ENCODE assay signal across 8 cellular contexts in the genomic region with DNA sequence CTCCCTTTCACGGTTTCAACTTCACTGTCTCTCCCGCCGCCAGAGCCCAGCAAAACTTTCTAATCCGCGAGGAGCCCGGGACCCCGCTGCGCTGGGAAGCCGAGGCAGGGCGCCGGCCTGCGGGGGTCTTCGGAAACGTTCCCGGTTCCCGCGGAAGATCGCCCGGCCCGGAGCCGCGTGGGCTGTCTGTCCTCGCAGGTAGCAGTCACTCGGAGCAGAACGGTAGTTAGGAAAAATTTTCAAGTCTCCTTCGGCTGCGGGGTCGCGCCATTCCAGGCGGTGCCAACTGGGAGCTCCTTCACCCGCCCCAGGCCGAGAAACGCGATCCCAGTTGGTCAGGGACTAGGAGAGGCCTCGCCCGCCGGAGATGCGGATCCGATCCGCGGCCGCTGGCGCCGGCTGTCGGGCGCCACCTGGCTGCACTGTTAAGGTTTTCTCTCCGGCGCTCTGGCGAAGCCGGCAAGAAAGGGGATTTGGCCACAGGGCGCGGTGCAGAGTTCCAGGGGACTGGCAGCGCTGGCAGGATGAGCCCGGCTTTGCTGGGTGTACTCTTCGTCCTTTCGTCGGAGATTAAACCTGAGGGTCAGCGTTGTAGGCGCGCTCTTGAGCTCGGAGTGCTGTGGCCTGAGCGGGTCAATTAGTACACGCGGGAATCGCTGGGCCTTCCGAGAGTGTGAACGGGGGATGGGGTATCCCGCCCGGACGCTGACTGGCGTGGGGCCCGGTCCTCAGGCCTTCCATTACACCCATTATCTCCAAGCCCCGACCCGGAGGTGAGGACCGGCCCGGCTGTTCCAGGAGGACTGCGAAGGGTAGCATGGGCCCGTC.
DNase-seq lines count a peak whose midpoint lies in the region; ATAC-seq and TF ChIP-seq lines count a peak whose summit lies in the region.

No MANE protein-coding gene starts in this region.

- H3K4me3 ChIP-seq in GM12875 (ENCODE audit: low read depth, low read length) (no peak overlapping the region), SK-N-SH (ENCODE audit: low read depth in 2 of 2, low read length in 1 of 2) (peak overlapping the region; percentile 49 to 60; a peak in 3 of 4 replicates), neuronal stem cell (ENCODE audit: low read length in 2 of 2) (peak overlapping the region; percentile 36 to 74), stomach (peak overlapping the region; percentile 51 to 58 (median 52))

- peak overlapping the region; percentile 77 for H3K18ac ChIP-seq in neuronal stem cell (ENCODE audit: low read length)

- H3K4me1 ChIP-seq in SK-N-SH (ENCODE audit: control insufficient read depth in 1 of 2, insufficient read depth in 2 of 2, low read depth in 1 of 2, low read length in 1 of 2) (no peaks in the 10 kb centered on the region; a peak in 1 of 4 replicates), neuronal stem cell (ENCODE audit: control insufficient read depth in 2 of 2, insufficient read depth in 1 of 2, low read depth in 1 of 2, low read length in 2 of 2) (peaks cover 0 to 2% of the 10 kb centered on the region in 2 donors), stomach (peaks cover 0 to 24% (median 20%) of the 10 kb centered on the region in 4 donors)

- H3K9me3 Mint-ChIP-seq in activated naive CD4-positive, alpha-beta T cell treated with anti-CD3 and anti-CD28 coated beads, Interleukin-2, amount 50 U/mL, for 24 hours: no peaks in the 10 kb centered on the region

- H3K4me3 Mint-ChIP-seq in activated naive CD4-positive, alpha-beta T cell treated with anti-CD3 and anti-CD28 coated beads, Interleukin-2, amount 50 U/mL, for 24 hours: peak overlapping the region; percentile 61

- intact Hi-C loops in stomach (cut with DNase I; ENCODE audit: low total_unique reads): no loop called here

- H4K8ac ChIP-seq in neuronal stem cell (ENCODE audit: low read depth, low read length): no peak overlapping the region

- H3F3A ChIP-seq in SK-N-SH (replicated peaks; ENCODE audit: insufficient read depth): no peaks in the 10 kb centered on the region

- H3K9me2 ChIP-seq in SK-N-SH: no peaks in the 10 kb centered on the region

- peaks cover 14% of the 10 kb centered on the region for H3K4me1 Mint-ChIP-seq in activated naive CD4-positive, alpha-beta T cell treated with anti-CD3 and anti-CD28 coated beads, Interleukin-2, amount 50 U/mL, for 24 hours

- WGBS in SK-N-SH (ENCODE audit: low lambda C conversion rate): 26% methylated on average over 53 of the region's 78 CpGs
- WGBS in neuronal stem cell (ENCODE audit: extremely low coverage in 2 of 2, insufficient read length in 2 of 2, insufficient replicate concordance in 1 of 2), 2 donors: no CpG with 5 or more reads among the region's 78 CpGs
- 4 to 7% (median 6%) methylated on average over 47 to 78 of the region's 78 CpGs for whole genome bisulfite sequencing in stomach, 5 donors

- TF ChIP-seq RAD21 in Ishikawa (IDR thresholded peaks at IDR 0.05; ENCODE audit: low read depth): peak; percentile 70
- TF ChIP-seq RAD21 in SK-N-SH (IDR thresholded peaks at IDR 0.05; ENCODE audit: low read length): peak; percentile 75

- H2AFZ ChIP-seq in SK-N-SH (ENCODE audit: low read depth) (peak overlapping the region; percentile 81), neuronal stem cell (ENCODE audit: low read length) (peak overlapping the region; percentile 92)

- H2BK15ac ChIP-seq in neuronal stem cell (ENCODE audit: low read length): no peak overlapping the region

- TF ChIP-seq CTCF in GM12875 (IDR thresholded peaks at IDR 0.05; ENCODE audit: borderline replicate concordance, insufficient read depth, low read depth, low read length) (peak; percentile 72), SK-N-SH (IDR thresholded peaks at IDR 0.05) (peak; percentile 63), stomach (IDR thresholded peaks at IDR 0.05) (peak in 5 of 7 experiments; percentile 27 to 84 (median 65))

- no peak overlapping the region for H4K91ac ChIP-seq in neuronal stem cell (ENCODE audit: low read depth, low read length, poor library complexity)

- POLR2A ChIA-PET in SK-N-SH (lab: Yijun Ruan, JAX): no interaction called here

- H4K20me1 ChIP-seq in SK-N-SH (ENCODE audit: insufficient read depth): no peaks in the 10 kb centered on the region

- H3K79me1 ChIP-seq in neuronal stem cell (ENCODE audit: low read depth, low read length): no peaks in the 10 kb centered on the region

- H3K36me3 ChIP-seq in SK-N-SH (replicated peaks in 1 of 2; ENCODE audit: control insufficient read depth in 1 of 2, insufficient read depth in 2 of 2, low read length in 1 of 2): no peaks in the 10 kb centered on the region
- H3K36me3 ChIP-seq in neuronal stem cell (replicated peaks in 1 of 2; ENCODE audit: control insufficient read depth in 2 of 2, insufficient read depth in 2 of 2, low read length in 2 of 2): no peaks in the 10 kb centered on the region
- no peaks in the 10 kb centered on the region for H3K36me3 ChIP-seq in stomach

- H3K9ac ChIP-seq in SK-N-SH (no peak overlapping the region), neuronal stem cell (ENCODE audit: low read depth, low read length, poor library complexity) (no peak overlapping the region)

- H2BK5ac ChIP-seq in neuronal stem cell (ENCODE audit: low read length): no peak overlapping the region

- H3K9me3 ChIP-seq in SK-N-SH (no peaks in the 10 kb centered on the region), neuronal stem cell (replicated peaks in 1 of 2; ENCODE audit: control insufficient read depth in 2 of 2, insufficient read depth in 1 of 2, low read depth in 1 of 2, low read length in 2 of 2) (no peaks in the 10 kb centered on the region), stomach (no peaks in the 10 kb centered on the region)

- H3K27me3 Mint-ChIP-seq in activated naive CD4-positive, alpha-beta T cell treated with anti-CD3 and anti-CD28 coated beads, Interleukin-2, amount 50 U/mL, for 24 hours: peaks cover 16% of the 10 kb centered on the region

- H3K23ac ChIP-seq in neuronal stem cell (ENCODE audit: low read depth, low read length, poor library complexity): peak overlapping the region; percentile 5

- peak overlapping the region; percentile 72 for H3K4me2 ChIP-seq in SK-N-SH
- peak overlapping the region; percentile 88 for H3K4me2 ChIP-seq in neuronal stem cell (ENCODE audit: insufficient read depth, low read length, poor library complexity, severe bottlenecking)

- no peaks in the 10 kb centered on the region for H3K79me2 ChIP-seq in SK-N-SH (ENCODE audit: insufficient read depth)

- DNase-seq in SK-N-SH: peak; percentile 89
- peak; percentile 72 for DNase-seq in globus pallidus (ENCODE audit: low spot score)
- peak; percentile 75 for DNase-seq in neuronal stem cell (ENCODE audit: low spot score)
- DNase-seq in stomach: peak; percentile 86

- TF ChIP-seq POLR2A in stomach (IDR thresholded peaks at IDR 0.05): no peak

- H2AK5ac ChIP-seq in neuronal stem cell (ENCODE audit: low read depth, low read length): peak overlapping the region; percentile 24

- H3K14ac ChIP-seq in neuronal stem cell (ENCODE audit: low read length): no peak overlapping the region

- H2BK12ac ChIP-seq in neuronal stem cell (ENCODE audit: low read length): no peak overlapping the region

- H3K27ac ChIP-seq in SK-N-SH (ENCODE audit: low read depth in 2 of 2, low read length in 1 of 2) (no peak overlapping the region), neuronal stem cell (replicated peaks; ENCODE audit: low read length) (no peak overlapping the region), stomach (peak overlapping the region in 4 of 5 donors; percentile 22 to 81 (median 50))

- H3K4ac ChIP-seq in neuronal stem cell (ENCODE audit: low read length): no peak overlapping the region

- H3K36me3 Mint-ChIP-seq in activated naive CD4-positive, alpha-beta T cell treated with anti-CD3 and anti-CD28 coated beads, Interleukin-2, amount 50 U/mL, for 24 hours: no peaks in the 10 kb centered on the region

- TF ChIP-seq EP300 in Ishikawa (IDR thresholded peaks at IDR 0.05; ENCODE audit: borderline replicate concordance) (no peak), SK-N-SH (IDR thresholded peaks at IDR 0.05; ENCODE audit: borderline replicate concordance in 1 of 2, low read depth in 1 of 2, low read length in 1 of 2) (no peak), stomach (IDR thresholded peaks at IDR 0.05) (no peak)

- no peaks in the 10 kb centered on the region for H3K27me3 ChIP-seq in SK-N-SH (ENCODE audit: insufficient read depth)
- peaks cover 0 to 21% (median 14%) of the 10 kb centered on the region in 3 experiments for H3K27me3 ChIP-seq in neuronal stem cell (ENCODE audit: control insufficient read depth in 3 of 3, insufficient read depth in 3 of 3, low read depth in 1 of 3, low read length in 3 of 3)
- H3K27me3 ChIP-seq in stomach: peaks cover 0 to 6% (median 0%) of the 10 kb centered on the region in 3 donors

- CTCF ChIA-PET in SK-N-SH (lab: Yijun Ruan, JAX): interaction anchor here (0.6 to 7.2 kb wide), 44 partner anchors 9 to 472 kb away, joined by 3 to 140 read pairs (median 4); a partner anchor contains a TSS

- ATAC-seq in HG03520 (IDR thresholded peaks at IDR 0.05; ENCODE audit: unreplicated experiment): no peak

- H3K27ac Mint-ChIP-seq in activated naive CD4-positive, alpha-beta T cell treated with anti-CD3 and anti-CD28 coated beads, Interleukin-2, amount 50 U/mL, for 24 hours: no peak overlapping the region

- H2BK120ac ChIP-seq in neuronal stem cell (ENCODE audit: low read depth, low read length): no peak overlapping the region

TF ChIP-seq in Ishikawa, 13 proteins besides CTCF, POLR2A, EP300 and RAD21 (continues in another document):
- peak; percentile 35; the same call in 1 of the 2 replicates for TF ChIP-seq ZBTB7A (IDR thresholded peaks at IDR 0.05; ENCODE audit: low read depth)
- no peak for TF ChIP-seq FOXM1 (IDR thresholded peaks at IDR 0.05; ENCODE audit: borderline replicate concordance, low read depth)
- TF ChIP-seq, protein P1, sequence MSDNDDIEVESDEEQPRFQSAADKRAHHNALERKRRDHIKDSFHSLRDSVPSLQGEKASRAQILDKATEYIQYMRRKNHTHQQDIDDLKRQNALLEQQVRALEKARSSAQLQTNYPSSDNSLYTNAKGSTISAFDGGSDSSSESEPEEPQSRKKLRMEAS (IDR thresholded peaks at IDR 0.05): 0 out of 2 replicates have a peak, but pooled peaks have one; percentile 36

TF ChIP-seq in SK-N-SH, 30 proteins besides CTCF, POLR2A, EP300 and RAD21:
- TF ChIP-seq GATA2 (CRISPR knock-in tag; IDR thresholded peaks at IDR 0.05) (no peak), SMC3 (IDR thresholded peaks at IDR 0.05; ENCODE audit: low read depth, low read length) (peak; percentile 65)

Comparison
In these comparisons a context has a peak if more than half of its experiments do, and no peak if none do; other contexts are left out.
1. H3K27ac ChIP-seq: peak in stomach (4 of 5); none in SK-N-SH (0 of 2) and neuronal stem cell (single experiment).
2. Peak in every context shown above with its lines, with median percentiles within 50 percentile points of each other: CTCF ChIP-seq and DNase-seq.